ENCODE assay signal across 9 cellular contexts in genomic region chr5:34022131-34022705, GRCh38. TPM values are rescaled to one million over a fixed set of nuclear protein-coding genes. Genes with fewer than 3 reads are reported as not detected.
DNase-seq lines count a peak whose midpoint lies in the region; ATAC-seq and TF ChIP-seq lines count a peak whose summit lies in the region.
"Had no signal": no experiment of that assay in that cellular context is flagged by ENCODE, and none has a peak within 500 bp of the region (broad histone marks: within the 10 kb centered on the region; RNA-seq: fewer than 3 reads in every experiment).

No MANE protein-coding gene starts in this region.

- TF ChIP-seq POLR2A in heart left ventricle (IDR thresholded peaks at IDR 0.05) = no peak

- no peaks in the 10 kb centered on the region for H3K27me3 Mint-ChIP-seq in activated naive CD4-positive, alpha-beta T cell treated with anti-CD3 and anti-CD28 coated beads, Interleukin-2, amount 50 U/mL, for 24 hours
- no peaks in the 10 kb centered on the region for H3K27me3 Mint-ChIP-seq in stimulated activated naive CD8-positive, alpha-beta T cell treated with anti-CD3 and anti-CD28 coated beads, Interleukin-15, Interleukin-2, amounts not matched to agents 100 ng/mL and 50 ng/mL, for 24 hours

- peak overlapping the region; percentile 11 for H3K4me3 Mint-ChIP-seq in activated naive CD4-positive, alpha-beta T cell treated with anti-CD3 and anti-CD28 coated beads, Interleukin-2, amount 50 U/mL, for 24 hours
- peak overlapping the region; percentile 42 for H3K4me3 Mint-ChIP-seq in stimulated activated naive CD8-positive, alpha-beta T cell treated with anti-CD3 and anti-CD28 coated beads, Interleukin-15, Interleukin-2, amounts not matched to agents 100 ng/mL and 50 ng/mL, for 24 hours

- no peaks in the 10 kb centered on the region for H3K9me3 ChIP-seq in heart left ventricle

- ATAC-seq in heart left ventricle (peak in 3 of 4 donors; percentile 46 to 61 (median 50)), Right ventricle myocardium inferior (no peak), HG03103 (IDR thresholded peaks at IDR 0.05; ENCODE audit: low read depth, unreplicated experiment) (peak; percentile 92)

- no peaks in the 10 kb centered on the region for H3K27me3 ChIP-seq in heart left ventricle

- WGBS in heart left ventricle, 4 donors = 22 to 37% (median 29%) methylated on average over 2 of the region's 2 CpGs

- peak overlapping the region in 4 of 12 donors; percentile 22 to 44 (median 32) for H3K27ac ChIP-seq in heart left ventricle

- no peak overlapping the region for H3K4me3 ChIP-seq in heart left ventricle

- no peak for DNase-seq in heart left ventricle
- no peak for DNase-seq in Right ventricle myocardium inferior (ENCODE audit: missing footprints)
- no peak for DNase-seq in kidney glomerular epithelial cell (lab: John Stamatoyannopoulos, UW)
- no peak for DNase-seq in occipital lobe (lab: John Stamatoyannopoulos, UW)
- DNase-seq in activated effector memory CD4-positive, alpha-beta T cell treated with Interleukin-2 at 50 U/mL for 16 hours = no peak

- H3K9me3 Mint-ChIP-seq in activated naive CD4-positive, alpha-beta T cell treated with anti-CD3 and anti-CD28 coated beads, Interleukin-2, amount 50 U/mL, for 24 hours = no peaks in the 10 kb centered on the region
- no peaks in the 10 kb centered on the region for H3K9me3 Mint-ChIP-seq in stimulated activated naive CD8-positive, alpha-beta T cell treated with anti-CD3 and anti-CD28 coated beads, Interleukin-15, Interleukin-2, amounts not matched to agents 100 ng/mL and 50 ng/mL, for 24 hours

- H3K36me3 Mint-ChIP-seq in activated naive CD4-positive, alpha-beta T cell treated with anti-CD3 and anti-CD28 coated beads, Interleukin-2, amount 50 U/mL, for 24 hours = peaks cover 16% of the 10 kb centered on the region
- peaks cover 28% of the 10 kb centered on the region for H3K36me3 Mint-ChIP-seq in stimulated activated naive CD8-positive, alpha-beta T cell treated with anti-CD3 and anti-CD28 coated beads, Interleukin-15, Interleukin-2, amounts not matched to agents 100 ng/mL and 50 ng/mL, for 24 hours (ENCODE audit: low read depth)

- H3K36me3 ChIP-seq in heart left ventricle = peaks cover 0 to 10% (median 0%) of the 10 kb centered on the region in 9 donors

- peak overlapping the region; percentile 86 for H3K27ac Mint-ChIP-seq in activated naive CD4-positive, alpha-beta T cell treated with anti-CD3 and anti-CD28 coated beads, Interleukin-2, amount 50 U/mL, for 24 hours
- H3K27ac Mint-ChIP-seq in stimulated activated naive CD8-positive, alpha-beta T cell treated with anti-CD3 and anti-CD28 coated beads, Interleukin-15, Interleukin-2, amounts not matched to agents 100 ng/mL and 50 ng/mL, for 24 hours = peak overlapping the region; percentile 83

- no peak for TF ChIP-seq CTCF in heart left ventricle (IDR thresholded peaks at IDR 0.05)

- intact Hi-C loops in heart left ventricle (cut with DNase I) (no loop called here), Right ventricle myocardium inferior (cut with DNase I) (no loop called here)

- peaks cover 0 to 19% (median 4%) of the 10 kb centered on the region in 12 donors for H3K4me1 ChIP-seq in heart left ventricle

- H3K4me1 Mint-ChIP-seq in activated naive CD4-positive, alpha-beta T cell treated with anti-CD3 and anti-CD28 coated beads, Interleukin-2, amount 50 U/mL, for 24 hours = peaks cover 22% of the 10 kb centered on the region
- peaks cover 23% of the 10 kb centered on the region for H3K4me1 Mint-ChIP-seq in stimulated activated naive CD8-positive, alpha-beta T cell treated with anti-CD3 and anti-CD28 coated beads, Interleukin-15, Interleukin-2, amounts not matched to agents 100 ng/mL and 50 ng/mL, for 24 hours (ENCODE audit: low read depth)

RNA-seq across cellular contexts. Expression of gene AMACR, which starts 14.4 kb away (rescaled TPM):
- total RNA-seq in heart left ventricle = 10 to 100 TPM in 4 of 9 donors, 1 to 10 TPM in 5; 2.6 to 17.5 (median 8.4) TPM
- polyA plus RNA-seq in heart left ventricle = 1 to 10 TPM; 3.3 to 4.6 TPM
- total RNA-seq in Right ventricle myocardium inferior = 6.1 TPM
- total RNA-seq in occipital lobe = 10.6 TPM

RNA-seq across cellular contexts. Expression of gene C1QTNF3, which starts 20.8 kb away (rescaled TPM):
- total RNA-seq in heart left ventricle (10 to 100 TPM in 1 of 9 donors, 1 to 10 TPM in 3, under 1 TPM in 5; 0.20 to 11.6 (median 0.93) TPM), Right ventricle myocardium inferior (0.60 TPM), occipital lobe (11.7 TPM)
- 1 to 10 TPM in 1 of 2 donors, under 1 TPM in 1; 0.58 to 1.5 TPM for polyA plus RNA-seq in heart left ventricle

RNA-seq across cellular contexts. Expression of gene SLC45A2, which starts 37.7 kb away (rescaled TPM):
- total RNA-seq in heart left ventricle (under 1 TPM in 1 of 9 donors, not detected in 8; 0.30 TPM), Right ventricle myocardium inferior (not detected), occipital lobe (0.16 TPM)
- polyA plus RNA-seq in heart left ventricle = not detected
- total RNA-seq: kidney epithelial cell had no signal
